14 cellular contexts compared by ENCODE assay signal in the genomic region with DNA sequence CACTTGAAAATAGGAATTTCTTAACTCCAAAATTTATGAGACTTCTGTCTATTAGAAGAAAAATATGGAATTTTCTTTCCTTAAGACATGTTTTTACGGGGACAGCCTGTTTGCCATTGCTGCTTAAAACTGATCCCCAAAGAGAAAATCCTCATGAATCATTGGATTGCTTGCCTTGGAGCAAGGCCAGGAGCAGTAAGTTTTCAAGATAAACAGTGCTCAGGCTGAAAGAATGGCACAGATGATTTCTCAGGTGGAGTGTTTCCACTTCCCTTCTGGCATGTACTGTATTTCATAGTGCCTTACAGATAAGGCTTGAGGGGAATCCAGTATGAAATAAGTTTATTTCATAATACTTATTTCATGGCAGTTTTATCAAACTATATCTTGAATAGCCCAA.
DNase-seq lines count a peak whose midpoint lies in the region; ATAC-seq and TF ChIP-seq lines count a peak whose summit lies in the region.
"Had no signal": no experiment of that assay in that cellular context is flagged by ENCODE, and none has a peak within 500 bp of the region (broad histone marks: within the 10 kb centered on the region; RNA-seq: fewer than 3 reads in every experiment).

No MANE protein-coding gene starts in this region.

- H3K4me1 ChIP-seq in mucosa of descending colon (ENCODE audit: low read depth), result no peaks in the 10 kb centered on the region

- TF ChIP-seq CTCF in AG10803 (conservative IDR thresholded peaks at IDR 0.05; ENCODE audit: low read length), result no peak
- TF ChIP-seq CTCF in LNCaP clone FGC (IDR thresholded peaks at IDR 0.05; ENCODE audit: control insufficient read depth, extremely low read depth, insufficient read depth), result no peak
- no peak for TF ChIP-seq CTCF in mucosa of descending colon (IDR thresholded peaks at IDR 0.05)

- H3K9me3 ChIP-seq in mucosa of descending colon, result peaks cover 3% of the 10 kb centered on the region
- H3K9me3 ChIP-seq: tibial artery had no signal

- ATAC-seq in mucosa of descending colon (peak; percentile 92), GM21529 (IDR thresholded peaks at IDR 0.05; ENCODE audit: unreplicated experiment) (no peak), HG02981 (IDR thresholded peaks at IDR 0.05; ENCODE audit: unreplicated experiment) (no peak)
- ATAC-seq: esophagus mucosa had no signal

- DNase-seq in AG10803 (ENCODE audit: low read depth) (peak; percentile 20), LNCaP clone FGC (ENCODE audit: low read depth) (peak; percentile 15), dedifferentiated amniotic fluid mesenchymal stem cell (ENCODE audit: extremely low spot score) (peak; percentile 42), mucosa of descending colon (peak in 1 of 3 donors; percentile 55), HUDEP-2 (lab: John Stamatoyannopoulos, UW; ENCODE audit: unreplicated experiment in 76 of 76) (no peak), foreskin melanocyte (no peak)
- DNase-seq: activated CD4-positive, alpha-beta T cell treated with anti-CD3 and anti-CD28 coated beads for 4 hours; H9; NCI-H146; SHP77 treated with DMSO at 0.1 percent for 48 hours; tibial artery had no signal

- intact Hi-C loops in mucosa of descending colon (cut with DNase I, micrococcal nuclease), result no loop called here

- no peak overlapping the region for H3K4me3 ChIP-seq in AG10803 (ENCODE audit: low read length)
- no peak overlapping the region for H3K4me3 ChIP-seq in LNCaP clone FGC (ENCODE audit: low read depth, low read length)
- no peak overlapping the region for H3K4me3 ChIP-seq in mucosa of descending colon
- H3K4me3 ChIP-seq: tibial artery had no signal

- no peaks in the 10 kb centered on the region for H3K36me3 ChIP-seq in mucosa of descending colon (ENCODE audit: low read depth)
- H3K36me3 ChIP-seq: tibial artery had no signal

Comparison
In these comparisons a context has a peak if more than half of its experiments do, and no peak if none do; other contexts are left out.
1. DNase-seq: peak in AG10803 (single experiment), LNCaP clone FGC (single experiment) and dedifferentiated amniotic fluid mesenchymal stem cell (single experiment); none in HUDEP-2 (0 of 76) and foreskin melanocyte (single experiment).